Comparison of ENCODE assay signal across 7 cellular contexts in genomic region chr5:138542956-138543729, GRCh38. TPM values are rescaled to one million over a fixed set of nuclear protein-coding genes. Genes with fewer than 3 reads are reported as not detected.
DNase-seq lines count a peak whose midpoint lies in the region; ATAC-seq lines count a peak whose summit lies in the region.

Gene ETF1, minus strand, starts transcription at chr5:138543236. Its CDS starts 318 bp downstream, at chr5:138542918.

- peak; percentile 98 for DNase-seq in NCI-H2081 (lab: John Stamatoyannopoulos, UW)
- peak; percentile 99 for DNase-seq in T1000 (lab: John Stamatoyannopoulos, UW)
- peak; percentile 100 for DNase-seq in astrocyte of the hippocampus (ENCODE audit: low read depth, low spot score)
- DNase-seq in hepatic stellate cell (ENCODE audit: low spot score) = peak; percentile 99
- peak; percentile 96 for DNase-seq in renal cortical epithelial cell (ENCODE audit: low read depth)

- peak; percentile 77 for ATAC-seq in GM18508 (IDR thresholded peaks at IDR 0.05; ENCODE audit: insufficient read depth, unreplicated experiment)
- peak; percentile 92 for ATAC-seq in HG03025 (IDR thresholded peaks at IDR 0.05; ENCODE audit: low FRiP score, unreplicated experiment)

RNA-seq across cellular contexts. Expression of gene ETF1, which starts in this region (rescaled TPM):
- total RNA-seq in renal cortical epithelial cell = 135 and 213 TPM in 2 replicates

Comparison
In these comparisons a context has a peak if more than half of its experiments do, and no peak if none do; other contexts are left out.
1. Peak in every context shown above with its lines: DNase-seq and ATAC-seq.